Comparison of ENCODE assay signal across 9 cellular contexts in the genomic region with DNA sequence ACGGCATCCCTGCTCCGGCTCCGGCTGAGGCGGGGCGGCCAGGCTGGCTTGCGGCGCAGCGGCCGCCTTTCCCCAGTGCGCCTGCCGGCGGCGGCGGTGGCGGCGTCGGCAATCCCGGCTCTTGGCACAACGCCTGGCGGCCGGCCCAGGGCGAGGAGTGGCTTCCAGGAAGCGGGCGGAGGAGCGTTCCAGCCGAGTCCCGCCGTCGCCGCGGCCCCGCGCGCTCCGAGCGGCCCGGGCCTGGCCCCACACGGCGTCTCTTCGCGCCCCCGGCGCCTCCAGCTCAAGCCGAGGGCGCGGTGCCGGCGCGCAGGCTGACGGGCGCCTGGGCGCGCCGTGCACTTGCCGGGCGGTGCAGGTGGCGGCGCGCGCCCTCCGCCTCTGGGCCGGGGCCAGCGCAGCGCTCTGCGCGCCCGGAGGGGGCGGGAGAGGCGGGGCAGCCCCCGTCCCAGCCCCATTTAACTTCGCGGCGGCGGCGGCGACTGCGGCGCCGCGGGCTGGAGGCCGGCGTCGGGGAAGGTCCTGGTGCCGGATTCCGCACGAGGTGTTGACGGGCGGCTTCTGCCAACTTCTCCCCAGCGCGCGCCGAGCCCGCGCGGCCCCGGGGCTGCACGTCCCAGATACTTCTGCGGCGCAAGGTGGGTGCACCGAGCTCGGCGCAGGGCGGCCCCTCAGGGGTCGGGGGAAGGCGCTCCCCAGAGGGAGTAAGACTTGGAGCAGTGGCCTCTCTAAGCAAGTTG. TPM values are rescaled to one million over a fixed set of nuclear protein-coding genes. Genes with fewer than 3 reads are reported as not detected.
DNase-seq lines count a peak whose midpoint lies in the region; ATAC-seq, FAIRE-seq and TF ChIP-seq lines count a peak whose summit lies in the region.
"Had no signal": no experiment of that assay in that cellular context is flagged by ENCODE, and none has a peak within 500 bp of the region (broad histone marks: within the 10 kb centered on the region; RNA-seq: fewer than 3 reads in every experiment).

A gene with protein sequence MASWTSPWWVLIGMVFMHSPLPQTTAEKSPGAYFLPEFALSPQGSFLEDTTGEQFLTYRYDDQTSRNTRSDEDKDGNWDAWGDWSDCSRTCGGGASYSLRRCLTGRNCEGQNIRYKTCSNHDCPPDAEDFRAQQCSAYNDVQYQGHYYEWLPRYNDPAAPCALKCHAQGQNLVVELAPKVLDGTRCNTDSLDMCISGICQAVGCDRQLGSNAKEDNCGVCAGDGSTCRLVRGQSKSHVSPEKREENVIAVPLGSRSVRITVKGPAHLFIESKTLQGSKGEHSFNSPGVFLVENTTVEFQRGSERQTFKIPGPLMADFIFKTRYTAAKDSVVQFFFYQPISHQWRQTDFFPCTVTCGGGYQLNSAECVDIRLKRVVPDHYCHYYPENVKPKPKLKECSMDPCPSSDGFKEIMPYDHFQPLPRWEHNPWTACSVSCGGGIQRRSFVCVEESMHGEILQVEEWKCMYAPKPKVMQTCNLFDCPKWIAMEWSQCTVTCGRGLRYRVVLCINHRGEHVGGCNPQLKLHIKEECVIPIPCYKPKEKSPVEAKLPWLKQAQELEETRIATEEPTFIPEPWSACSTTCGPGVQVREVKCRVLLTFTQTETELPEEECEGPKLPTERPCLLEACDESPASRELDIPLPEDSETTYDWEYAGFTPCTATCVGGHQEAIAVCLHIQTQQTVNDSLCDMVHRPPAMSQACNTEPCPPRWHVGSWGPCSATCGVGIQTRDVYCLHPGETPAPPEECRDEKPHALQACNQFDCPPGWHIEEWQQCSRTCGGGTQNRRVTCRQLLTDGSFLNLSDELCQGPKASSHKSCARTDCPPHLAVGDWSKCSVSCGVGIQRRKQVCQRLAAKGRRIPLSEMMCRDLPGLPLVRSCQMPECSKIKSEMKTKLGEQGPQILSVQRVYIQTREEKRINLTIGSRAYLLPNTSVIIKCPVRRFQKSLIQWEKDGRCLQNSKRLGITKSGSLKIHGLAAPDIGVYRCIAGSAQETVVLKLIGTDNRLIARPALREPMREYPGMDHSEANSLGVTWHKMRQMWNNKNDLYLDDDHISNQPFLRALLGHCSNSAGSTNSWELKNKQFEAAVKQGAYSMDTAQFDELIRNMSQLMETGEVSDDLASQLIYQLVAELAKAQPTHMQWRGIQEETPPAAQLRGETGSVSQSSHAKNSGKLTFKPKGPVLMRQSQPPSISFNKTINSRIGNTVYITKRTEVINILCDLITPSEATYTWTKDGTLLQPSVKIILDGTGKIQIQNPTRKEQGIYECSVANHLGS (N-terminal part only) (plus strand): TSS at position 485 of the 740 bp plus-strand sequence. CDS start 1,639 bp downstream, outside the sequence.

- POLR2A ChIA-PET in HEK293 (lab: Yijun Ruan, JAX), result no interaction called here
- POLR2A ChIA-PET in CD4-positive, alpha-beta memory T cell (lab: Charles Lee; ENCODE audit: partially characterized antibody), result no interaction called here

- H3K4me3 Mint-ChIP-seq in CD4-positive, alpha-beta memory T cell, result no peak within 1 kb of the TSS

- peak; percentile 33 for DNase-seq in bronchial epithelial cell (ENCODE audit: low read depth)
- DNase-seq in iris pigment epithelial cell (ENCODE audit: low read depth), result peak; percentile 52
- DNase-seq in CD4-positive, alpha-beta memory T cell, result no peak

- H3K9me3 ChIP-seq in HEK293 (ENCODE audit: control insufficient read depth, insufficient read depth, low read depth, low read length) (no peaks in the 10 kb centered on the region), skeletal muscle satellite cell (replicated peaks; ENCODE audit: low read length) (no peaks in the 10 kb centered on the region)
- no peaks in the 10 kb centered on the region for H3K9me3 ChIP-seq in CD4-positive, alpha-beta memory T cell (ENCODE audit: control insufficient read depth in 1 of 2, low read length in 2 of 2)
- H3K9me3 ChIP-seq: neutrophil had no signal

- H3K9ac ChIP-seq in skeletal muscle satellite cell (ENCODE audit: low read depth, low read length), result no peak within 1 kb of the TSS

- H3K27me3 Mint-ChIP-seq in CD4-positive, alpha-beta memory T cell, result peaks cover 17 to 22% of the 10 kb centered on the region in 2 donors

- no peak for ATAC-seq in HG03139 (IDR thresholded peaks at IDR 0.05; ENCODE audit: unreplicated experiment)
- no peak for ATAC-seq in HG03520 (IDR thresholded peaks at IDR 0.05; ENCODE audit: unreplicated experiment)
- no peak for ATAC-seq in GM19467 (IDR thresholded peaks at IDR 0.05; ENCODE audit: unreplicated experiment)

- no peak within 1 kb of the TSS for H3K27ac Mint-ChIP-seq in CD4-positive, alpha-beta memory T cell

- intact Hi-C loops in CD4-positive, alpha-beta memory T cell (cut with micrococcal nuclease), result no loop called here

- H3K4me1 ChIP-seq in HEK293 (ENCODE audit: control insufficient read depth, insufficient read depth, low read length) (peaks cover 3% of the 10 kb centered on the region; the same call in 1 of the 2 replicates), skeletal muscle satellite cell (ENCODE audit: control insufficient read depth, insufficient read depth, low read length) (peaks cover 6% of the 10 kb centered on the region)
- no peaks in the 10 kb centered on the region for H3K4me1 ChIP-seq in CD4-positive, alpha-beta memory T cell (ENCODE audit: insufficient read depth, low read length)

- CTCF ChIA-PET in HEK293 (lab: Yijun Ruan, JAX), result interaction anchor here (0.6 to 1.3 kb wide), 2 partner anchors 52 to 381 kb away, joined by 3 to 4 read pairs; no protein-coding TSS in a partner anchor
- CTCF ChIA-PET in CD4-positive, alpha-beta memory T cell (lab: Charles Lee; ENCODE audit: partially characterized antibody), result no interaction called here

- peak within 1 kb of the TSS; percentile 39 for H3K4me3 ChIP-seq in HEK293 (ENCODE audit: low read depth, low read length)
- H3K4me3 ChIP-seq in bronchial epithelial cell (ENCODE audit: low read depth, low read length), result peak within 1 kb of the TSS; percentile 20
- peak within 1 kb of the TSS; percentile 59 for H3K4me3 ChIP-seq in skeletal muscle satellite cell (ENCODE audit: low read length)
- H3K4me3 ChIP-seq in CD4-positive, alpha-beta memory T cell (ENCODE audit: low read length in 2 of 2), result no peak within 1 kb of the TSS

- FAIRE-seq in bronchial epithelial cell (lab: Jason Lieb, UNC), result no peak

- H3K4me2 ChIP-seq in skeletal muscle satellite cell (ENCODE audit: low read length), result peak within 1 kb of the TSS; percentile 76

- no peak within 1 kb of the TSS; the same call in 1 of the 2 replicates for H3K27ac ChIP-seq in HEK293 (ENCODE audit: extremely low read depth, low read depth, low read length)
- H3K27ac ChIP-seq in CD4-positive, alpha-beta memory T cell (ENCODE audit: low read depth, low read length), result no peak within 1 kb of the TSS
- H3K27ac ChIP-seq: neutrophil had no signal

- H3K36me3 ChIP-seq in HEK293 (ENCODE audit: control insufficient read depth in 2 of 2, insufficient read depth in 1 of 2, low read length in 2 of 2) (no peaks in the 10 kb centered on the region), bronchial epithelial cell (ENCODE audit: control insufficient read depth, insufficient read depth, low read length) (no peaks in the 10 kb centered on the region), skeletal muscle satellite cell (ENCODE audit: insufficient read depth, low read length) (no peaks in the 10 kb centered on the region)
- no peaks in the 10 kb centered on the region for H3K36me3 ChIP-seq in CD4-positive, alpha-beta memory T cell (ENCODE audit: insufficient read depth, low read length)
- H3K36me3 ChIP-seq: neutrophil had no signal

- peaks cover 19% of the 10 kb centered on the region for H3K27me3 ChIP-seq in bronchial epithelial cell (ENCODE audit: control insufficient read depth, insufficient read depth, low read length)
- H3K27me3 ChIP-seq in skeletal muscle satellite cell (ENCODE audit: control insufficient read depth, insufficient read depth, low read length), result peaks cover 64% of the 10 kb centered on the region
- H3K27me3 ChIP-seq in CD4-positive, alpha-beta memory T cell (ENCODE audit: insufficient read depth, low read length), result peaks cover 5% of the 10 kb centered on the region

- H3K36me3 Mint-ChIP-seq in CD4-positive, alpha-beta memory T cell, result no peaks in the 10 kb centered on the region

- H3K4me1 Mint-ChIP-seq in CD4-positive, alpha-beta memory T cell, result no peaks in the 10 kb centered on the region

- peaks cover 0 to 6% (median 2%) of the 10 kb centered on the region in 8 donors for H3K9me3 Mint-ChIP-seq in CD4-positive, alpha-beta memory T cell

- TF ChIP-seq CTCF in HEK293 (tag by site-specific recombination; IDR thresholded peaks at IDR 0.05) (no peak), bronchial epithelial cell (IDR thresholded peaks at IDR 0.05; ENCODE audit: insufficient read depth, low read length, severe bottlenecking) (no peak)

TF ChIP-seq in HEK293, 187 proteins besides CTCF, POLR2A, EP300 and RAD21 (continues in another document):
- TF ChIP-seq ZNF660 (tag by site-specific recombination; IDR thresholded peaks at IDR 0.05) (peak; percentile 27; the same call in 1 of the 2 replicates), ZNF776 (tag by site-specific recombination; IDR thresholded peaks at IDR 0.05; ENCODE audit: borderline replicate concordance) (no peak), KLF1 (tag by site-specific recombination; IDR thresholded peaks at IDR 0.05) (no peak), OSR2 (tag by site-specific recombination; IDR thresholded peaks at IDR 0.05) (no peak), ZBTB20 (tag by site-specific recombination; IDR thresholded peaks at IDR 0.05) (0 out of 2 replicates have a peak, but pooled peaks have one; percentile 1)
- TF ChIP-seq, protein P1, sequence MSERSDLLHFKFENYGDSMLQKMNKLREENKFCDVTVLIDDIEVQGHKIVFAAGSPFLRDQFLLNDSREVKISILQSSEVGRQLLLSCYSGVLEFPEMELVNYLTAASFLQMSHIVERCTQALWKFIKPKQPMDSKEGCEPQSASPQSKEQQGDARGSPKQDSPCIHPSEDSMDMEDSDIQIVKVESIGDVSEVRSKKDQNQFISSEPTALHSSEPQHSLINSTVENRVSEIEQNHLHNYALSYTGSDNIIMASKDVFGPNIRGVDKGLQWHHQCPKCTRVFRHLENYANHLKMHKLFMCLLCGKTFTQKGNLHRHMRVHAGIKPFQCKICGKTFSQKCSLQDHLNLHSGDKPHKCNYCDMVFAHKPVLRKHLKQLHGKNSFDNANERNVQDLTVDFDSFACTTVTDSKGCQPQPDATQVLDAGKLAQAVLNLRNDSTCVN (tag by site-specific recombination; optimal IDR thresholded peaks at IDR 0.05), result peak; percentile 52

RNA-seq across cellular contexts. Expression of the gene that starts here (rescaled TPM):
- 0.79 and 1.2 TPM in 2 replicates for total RNA-seq in bronchial epithelial cell
- total RNA-seq in skeletal muscle satellite cell (2012; rRNA removed), result under 0.01 and 0.44 TPM in 2 replicates
- not detected for total RNA-seq in CD4-positive, alpha-beta memory T cell
- polyA plus RNA-seq in CD4-positive, alpha-beta memory T cell, result not detected

Comparison
In these comparisons a context has a peak if more than half of its experiments do, and no peak if none do; other contexts are left out.
1. H3K4me3 ChIP-seq: peak in HEK293 (single experiment), bronchial epithelial cell (single experiment) and skeletal muscle satellite cell (single experiment); none in CD4-positive, alpha-beta memory T cell (0 of 2).
2. DNase-seq: peak in bronchial epithelial cell (single experiment) and iris pigment epithelial cell (single experiment); none in CD4-positive, alpha-beta memory T cell (0 of 5).